ENCODE assay signal across 9 cellular contexts in genomic region chr5:131280417-131280816, GRCh38. TPM values are rescaled to one million over a fixed set of nuclear protein-coding genes. Genes with fewer than 3 reads are reported as not detected.
A peak's percentile ranks its signal among the peaks of the same experiment; 100 is the strongest.
DNase-seq lines count a peak whose midpoint lies in the region; ATAC-seq and TF ChIP-seq lines count a peak whose summit lies in the region.
"Had no signal": no experiment of that assay in that cellular context is flagged by ENCODE, and none has a peak within 500 bp of the region (broad histone marks: within the 10 kb centered on the region; RNA-seq: fewer than 3 reads in every experiment).

No MANE protein-coding gene starts in this region.

- POLR2A ChIA-PET in CD4-positive, alpha-beta T cell (lab: Charles Lee), result interaction anchor here (0.6 to 11.2 kb wide), 29 partner anchors 8 to 252 kb away, joined by 3 to 390 read pairs (median 5); partner anchors contain the start of genes CDC42SE2 and HINT1

- H3K27me3 Mint-ChIP-seq in CD4-positive, alpha-beta T cell, result no peaks in the 10 kb centered on the region
- H3K27me3 Mint-ChIP-seq in memory B cell, result no peaks in the 10 kb centered on the region

- DNase-seq in CD4-positive, alpha-beta T cell, result no peak
- DNase-seq in amniotic epithelial cell (ENCODE audit: low read depth) (peak; percentile 37), memory B cell (ENCODE audit: low spot score in 2 of 2) (no peak), SK-N-DZ (ENCODE audit: low spot score) (no peak), putamen (ENCODE audit: low spot score) (no peak), NCI-H2171 (lab: John Stamatoyannopoulos, UW) (no peak), DMS53 (lab: John Stamatoyannopoulos, UW) (no peak)
- DNase-seq: activated CD4-positive, alpha-beta T cell treated with anti-CD3 and anti-CD28 coated beads, Interleukin-2, amount 50 U/mL, for 1 hour had no signal

- CTCF ChIA-PET in CD4-positive, alpha-beta T cell (lab: Charles Lee), result interaction anchor here (1.2 to 2.8 kb wide), 6 partner anchors 8 to 115 kb away, joined by 3 to 19 read pairs (median 5); partner anchors contain the start of gene HINT1

- no peak for TF ChIP-seq EP300 in Ishikawa (IDR thresholded peaks at IDR 0.05; ENCODE audit: borderline replicate concordance)

- no peak for TF ChIP-seq RAD21 in Ishikawa (IDR thresholded peaks at IDR 0.05; ENCODE audit: low read depth)

- no peak for TF ChIP-seq CTCF in CD4-positive, alpha-beta T cell (IDR thresholded peaks at IDR 0.05)

- H3K36me3 Mint-ChIP-seq in CD4-positive, alpha-beta T cell (ENCODE audit: low read depth), result peaks cover 55% of the 10 kb centered on the region
- H3K36me3 Mint-ChIP-seq in memory B cell, result peaks cover 6% of the 10 kb centered on the region

- H3K4me3 Mint-ChIP-seq in CD4-positive, alpha-beta T cell, result peak overlapping the region; percentile 74
- H3K4me3 Mint-ChIP-seq in memory B cell, result peak overlapping the region; percentile 24

- intact Hi-C loops in CD4-positive, alpha-beta T cell (cut with DNase I, micrococcal nuclease), result loop anchor here in 1 of 2 experiments (5.0 kb wide), 2 partner anchors 42 to 108 kb away; partner anchors contain the start of gene LYRM7

- peaks cover 81% of the 10 kb centered on the region for H3K4me1 Mint-ChIP-seq in CD4-positive, alpha-beta T cell (ENCODE audit: low read depth)
- H3K4me1 Mint-ChIP-seq in memory B cell, result peaks cover 39% of the 10 kb centered on the region

- no peaks in the 10 kb centered on the region for H3K9me3 Mint-ChIP-seq in CD4-positive, alpha-beta T cell
- no peaks in the 10 kb centered on the region for H3K9me3 Mint-ChIP-seq in memory B cell

- no peaks in the 10 kb centered on the region for H3K9me3 ChIP-seq in CD4-positive, alpha-beta T cell (ENCODE audit: control insufficient read depth, low read length)

- no peak for ATAC-seq in CD4-positive, alpha-beta T cell (ENCODE audit: poor library complexity)
- no peak for ATAC-seq in memory B cell (ENCODE audit: low read depth)

- no peaks in the 10 kb centered on the region for H3K27me3 ChIP-seq in CD4-positive, alpha-beta T cell (ENCODE audit: control insufficient read depth, insufficient read depth, low read length)

- peak overlapping the region; percentile 77 for H3K27ac Mint-ChIP-seq in CD4-positive, alpha-beta T cell
- peak overlapping the region; percentile 85 for H3K27ac Mint-ChIP-seq in memory B cell

- peak overlapping the region; percentile 76 for H3K27ac ChIP-seq in CD4-positive, alpha-beta T cell (ENCODE audit: low read depth, low read length)

TF ChIP-seq in Ishikawa, 13 proteins besides CTCF, POLR2A, EP300 and RAD21:
- TF ChIP-seq USF1 (IDR thresholded peaks at IDR 0.05) (no peak), CEBPB (IDR thresholded peaks at IDR 0.05) (peak; percentile 94), NFIC (IDR thresholded peaks at IDR 0.05) (no peak), TEAD4 (IDR thresholded peaks at IDR 0.05) (no peak)

RNA-seq across cellular contexts. Expression of gene CDC42SE2, which starts 16.6 kb away (rescaled TPM):
- 100 to 1,000 TPM; 218 to 230 TPM for total RNA-seq in CD4-positive, alpha-beta T cell
- polyA plus RNA-seq in SK-N-DZ (2014; cell fraction: cytosol; rRNA removed), result 13.8 and 14.2 TPM in 2 replicates
- polyA plus RNA-seq in SK-N-DZ (2014; cell fraction: nucleus; rRNA removed), result 9.7 TPM in 2 replicates
